In the genomic region with DNA sequence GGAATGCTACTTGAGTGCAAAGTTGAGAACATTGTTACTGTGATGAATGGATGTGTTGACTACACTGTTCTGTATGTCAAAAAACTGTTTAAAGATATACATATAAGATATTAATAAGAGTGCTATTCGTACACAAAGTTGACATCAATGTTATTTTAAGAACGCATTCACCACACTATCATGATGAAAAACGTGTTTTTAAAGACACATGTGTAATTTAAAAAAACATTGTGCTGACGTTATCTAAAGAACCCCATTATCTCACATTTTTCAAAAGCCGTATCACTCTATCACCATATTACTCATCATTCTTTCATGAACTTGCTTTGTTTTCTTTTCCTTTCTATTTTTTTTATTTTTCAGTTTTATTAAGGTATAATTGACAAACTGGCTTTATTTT, we compare ENCODE assay signal across 16 cellular contexts.
DNase-seq lines count a peak whose midpoint lies in the region; TF ChIP-seq lines count a peak whose summit lies in the region.
"Had no signal": no experiment of that assay in that cellular context is flagged by ENCODE, and none has a peak within 500 bp of the region (broad histone marks: within the 10 kb centered on the region; RNA-seq: fewer than 3 reads in every experiment).

No MANE protein-coding gene starts in this region.

- no peaks in the 10 kb centered on the region for H3K36me3 ChIP-seq in A673 (ENCODE audit: insufficient read depth, low read length, poor library complexity, severe bottlenecking)
- H3K36me3 ChIP-seq: BLaER1, SJSA1 had no signal

- H3K27me3 Mint-ChIP-seq in osteocyte (ENCODE audit: unreplicated experiment) = no peaks in the 10 kb centered on the region

- no peaks in the 10 kb centered on the region for H3K27me3 ChIP-seq in A673 (replicated peaks; ENCODE audit: insufficient read depth, low read depth, low read length, poor library complexity)
- H3K27me3 ChIP-seq: BLaER1, SJSA1 had no signal

- peaks cover 3% of the 10 kb centered on the region for H3K9me3 Mint-ChIP-seq in osteocyte (ENCODE audit: unreplicated experiment)

- CTCF ChIA-PET in A673 (lab: Charles Lee) = no interaction called here

- TF ChIP-seq CTCF in fibroblast of mammary gland (conservative IDR thresholded peaks at IDR 0.05; ENCODE audit: control insufficient read depth, insufficient read depth, low read depth, low read length) (no peak), osteocyte (IDR thresholded peaks at IDR 0.05) (no peak), A673 (conservative IDR thresholded peaks at IDR 0.05; ENCODE audit: low read depth, low read length) (no peak)

- no TSS peak for BruUV-seq in A673 (replicated peaks; lab: Mats Ljungman, UMichigan)

- H3K4me3 Mint-ChIP-seq in osteocyte (ENCODE audit: unreplicated experiment) = no peak overlapping the region

- H3K36me3 Mint-ChIP-seq in osteocyte (ENCODE audit: unreplicated experiment) = no peaks in the 10 kb centered on the region

- DNase-seq in ELR (ENCODE audit: low read depth) (peak; percentile 30), amniotic epithelial cell (ENCODE audit: low read depth) (peak; percentile 28), fibroblast of mammary gland (ENCODE audit: low read depth) (peak; percentile 49), osteocyte (ENCODE audit: extremely low spot score, unreplicated experiment) (no peak), A673 (ENCODE audit: low spot score) (no peak), midbrain (lab: John Stamatoyannopoulos, UW) (no peak), islet precursor cell (no peak)
- DNase-seq: DMS153; Kasumi-1; NCI-H1436 treated with DMSO at 0.1 percent for 48 hours; NCI-H2081 treated with DMSO at 0.1 percent for 48 hours; NCI-H526 treated with DMSO at 0.1 percent for 48 hours; NK-92 treated with Interleukin-12 subunit alpha and Interleukin-12 subunit beta, amount 100 ng/mL, for 24 hours had no signal

- peaks cover 16% of the 10 kb centered on the region for H3K4me1 Mint-ChIP-seq in osteocyte (ENCODE audit: unreplicated experiment)

- no peak overlapping the region for H3K4me3 ChIP-seq in fibroblast of mammary gland (ENCODE audit: control insufficient read depth, low read depth, low read length)
- no peak overlapping the region for H3K4me3 ChIP-seq in A673 (ENCODE audit: low read depth, low read length, poor library complexity, severe bottlenecking)
- H3K4me3 ChIP-seq: BLaER1, SJSA1 had no signal

- no peaks in the 10 kb centered on the region for H3K4me1 ChIP-seq in A673 (ENCODE audit: insufficient read depth, low read length, poor library complexity, severe bottlenecking)
- H3K4me1 ChIP-seq: BLaER1 had no signal

- no peak overlapping the region for H3K27ac ChIP-seq in A673 (ENCODE audit: low read depth, low read length, poor library complexity, severe bottlenecking)
- H3K27ac ChIP-seq: BLaER1, RWPE1, SJSA1 had no signal

- POLR2A ChIA-PET in A673 (lab: Charles Lee; ENCODE audit: low non-redundant PET) = no interaction called here

- H3K9me3 ChIP-seq in A673 (ENCODE audit: low read depth, low read length, poor library complexity, severe bottlenecking) = no peaks in the 10 kb centered on the region
- H3K9me3 ChIP-seq: BLaER1, SJSA1 had no signal

- intact Hi-C loops in A673 (cut with micrococcal nuclease; ENCODE audit: unreplicated experiment) = no loop called here

- H3K27ac Mint-ChIP-seq in osteocyte (ENCODE audit: unreplicated experiment) = peak overlapping the region; percentile 6

Comparison
In these comparisons a context has a peak if more than half of its experiments do, and no peak if none do; other contexts are left out.
1. DNase-seq: peak in ELR (single experiment), amniotic epithelial cell (single experiment) and fibroblast of mammary gland (single experiment); none in osteocyte (single experiment), A673 (single experiment), midbrain (single experiment) and islet precursor cell (single experiment).